2 cellular contexts compared by ENCODE assay signal in the genomic region with DNA sequence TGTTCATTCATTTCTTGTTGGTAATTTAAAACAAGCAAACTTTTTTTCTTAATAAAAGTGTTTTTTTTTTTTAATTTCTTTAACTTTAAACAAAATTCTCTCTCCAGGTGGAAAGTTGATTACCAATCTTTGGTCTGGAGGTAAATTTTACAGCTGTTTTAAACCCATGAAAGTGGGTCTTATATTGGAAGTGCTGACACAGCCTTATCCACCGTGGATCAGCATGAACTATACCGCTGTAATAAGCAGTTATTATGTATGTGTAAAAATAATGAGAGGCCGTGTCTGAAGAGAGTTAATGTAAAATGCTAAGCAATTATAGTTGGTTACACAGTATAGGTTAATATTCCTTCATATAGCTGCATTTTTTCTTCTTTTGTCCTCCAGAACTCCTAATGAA.
A peak's percentile ranks its signal among the peaks of the same experiment; 100 is the strongest.
TF ChIP-seq lines count a peak whose summit lies in the region.

No MANE protein-coding gene starts in this region.

TF ChIP-seq in HepG2, 621 proteins besides CTCF, POLR2A, EP300 and RAD21:
- TF ChIP-seq CBX2 (IDR thresholded peaks at IDR 0.05; ENCODE audit: low read depth, low read length) (0 out of 2 replicates have a peak, but pooled peaks have one; percentile 47), CBX2 (CRISPR knock-in tag; IDR thresholded peaks at IDR 0.05; ENCODE audit: low read depth) (no peak), MAFK (conservative IDR thresholded peaks at IDR 0.05 in 1 of 2, IDR thresholded peaks at IDR 0.05 in 1 of 2; ENCODE audit: low read length in 2 of 2) (peak; percentile 57 to 88), MAFF (IDR thresholded peaks at IDR 0.05; ENCODE audit: low read depth, low read length) (peak; percentile 71; the same call in 1 of the 2 replicates)
- TF ChIP-seq, protein P1, sequence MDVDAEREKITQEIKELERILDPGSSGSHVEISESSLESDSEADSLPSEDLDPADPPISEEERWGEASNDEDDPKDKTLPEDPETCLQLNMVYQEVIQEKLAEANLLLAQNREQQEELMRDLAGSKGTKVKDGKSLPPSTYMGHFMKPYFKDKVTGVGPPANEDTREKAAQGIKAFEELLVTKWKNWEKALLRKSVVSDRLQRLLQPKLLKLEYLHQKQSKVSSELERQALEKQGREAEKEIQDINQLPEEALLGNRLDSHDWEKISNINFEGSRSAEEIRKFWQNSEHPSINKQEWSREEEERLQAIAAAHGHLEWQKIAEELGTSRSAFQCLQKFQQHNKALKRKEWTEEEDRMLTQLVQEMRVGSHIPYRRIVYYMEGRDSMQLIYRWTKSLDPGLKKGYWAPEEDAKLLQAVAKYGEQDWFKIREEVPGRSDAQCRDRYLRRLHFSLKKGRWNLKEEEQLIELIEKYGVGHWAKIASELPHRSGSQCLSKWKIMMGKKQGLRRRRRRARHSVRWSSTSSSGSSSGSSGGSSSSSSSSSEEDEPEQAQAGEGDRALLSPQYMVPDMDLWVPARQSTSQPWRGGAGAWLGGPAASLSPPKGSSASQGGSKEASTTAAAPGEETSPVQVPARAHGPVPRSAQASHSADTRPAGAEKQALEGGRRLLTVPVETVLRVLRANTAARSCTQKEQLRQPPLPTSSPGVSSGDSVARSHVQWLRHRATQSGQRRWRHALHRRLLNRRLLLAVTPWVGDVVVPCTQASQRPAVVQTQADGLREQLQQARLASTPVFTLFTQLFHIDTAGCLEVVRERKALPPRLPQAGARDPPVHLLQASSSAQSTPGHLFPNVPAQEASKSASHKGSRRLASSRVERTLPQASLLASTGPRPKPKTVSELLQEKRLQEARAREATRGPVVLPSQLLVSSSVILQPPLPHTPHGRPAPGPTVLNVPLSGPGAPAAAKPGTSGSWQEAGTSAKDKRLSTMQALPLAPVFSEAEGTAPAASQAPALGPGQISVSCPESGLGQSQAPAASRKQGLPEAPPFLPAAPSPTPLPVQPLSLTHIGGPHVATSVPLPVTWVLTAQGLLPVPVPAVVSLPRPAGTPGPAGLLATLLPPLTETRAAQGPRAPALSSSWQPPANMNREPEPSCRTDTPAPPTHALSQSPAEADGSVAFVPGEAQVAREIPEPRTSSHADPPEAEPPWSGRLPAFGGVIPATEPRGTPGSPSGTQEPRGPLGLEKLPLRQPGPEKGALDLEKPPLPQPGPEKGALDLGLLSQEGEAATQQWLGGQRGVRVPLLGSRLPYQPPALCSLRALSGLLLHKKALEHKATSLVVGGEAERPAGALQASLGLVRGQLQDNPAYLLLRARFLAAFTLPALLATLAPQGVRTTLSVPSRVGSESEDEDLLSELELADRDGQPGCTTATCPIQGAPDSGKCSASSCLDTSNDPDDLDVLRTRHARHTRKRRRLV (CRISPR knock-in tag; IDR thresholded peaks at IDR 0.05), result no peak

TF ChIP-seq in K562, 482 proteins besides CTCF, POLR2A, EP300 and RAD21 (continues in another document):
- TF ChIP-seq MAZ (CRISPR knock-in tag; conservative IDR thresholded peaks at IDR 0.05 in 1 of 2, IDR thresholded peaks at IDR 0.05 in 1 of 2) (no peak), PHF20 (IDR thresholded peaks at IDR 0.05; ENCODE audit: partially characterized antibody) (no peak), XRCC4 (IDR thresholded peaks at IDR 0.05; ENCODE audit: extremely low read depth, insufficient read depth, insufficient read length) (no peak), NR2C1 (IDR thresholded peaks at IDR 0.05) (no peak), NR2C1 (tag; IDR thresholded peaks at IDR 0.05) (no peak), FOXK2 (conservative IDR thresholded peaks at IDR 0.05 in 1 of 2, IDR thresholded peaks at IDR 0.05 in 1 of 2; ENCODE audit: low read depth in 2 of 2) (no peak), PTRF (tag; IDR thresholded peaks at IDR 0.05) (no peak), TBP (optimal IDR thresholded peaks at IDR 0.05; ENCODE audit: low read depth, low read length) (no peak), ZNF175 (CRISPR knock-in tag; IDR thresholded peaks at IDR 0.05; ENCODE audit: low read depth) (no peak), ESRRA (IDR thresholded peaks at IDR 0.05; ENCODE audit: borderline replicate concordance, low read depth) (no peak), DMBX1 (CRISPR knock-in tag; IDR thresholded peaks at IDR 0.05; ENCODE audit: borderline replicate concordance) (no peak), ZEB2 (IDR thresholded peaks at IDR 0.05) (no peak), BRCA1 (IDR thresholded peaks at IDR 0.05) (no peak), BRCA1 (CRISPR knock-in tag; IDR thresholded peaks at IDR 0.05) (no peak), MAFF (IDR thresholded peaks at IDR 0.05; ENCODE audit: low read length) (peak; percentile 22; the same call in 1 of the 2 replicates), ZNF316 (IDR thresholded peaks at IDR 0.05) (peak; percentile 60; the same call in 1 of the 2 replicates), HES1 (IDR thresholded peaks at IDR 0.05; ENCODE audit: low read depth) (no peak), TCF7L2 (IDR thresholded peaks at IDR 0.05; ENCODE audit: low read depth, low read length) (no peak), ZNF609 (CRISPR knock-in tag; IDR thresholded peaks at IDR 0.05; ENCODE audit: borderline replicate concordance) (no peak), IRF1 (CRISPR knock-in tag; IDR thresholded peaks at IDR 0.05; ENCODE audit: borderline replicate concordance) (no peak), ZFP91 (CRISPR knock-in tag; IDR thresholded peaks at IDR 0.05) (no peak), ZSCAN29 (IDR thresholded peaks at IDR 0.05) (no peak), MAFG (tag; conservative IDR thresholded peaks at IDR 0.05) (peak; percentile 43; the same call in 1 of the 2 replicates), ZNF232 (CRISPR knock-in tag; IDR thresholded peaks at IDR 0.05) (no peak), RBM39 (optimal IDR thresholded peaks at IDR 0.05; ENCODE audit: low read depth, low read length) (no peak), NR2F6 (CRISPR knock-in tag; IDR thresholded peaks at IDR 0.05) (no peak), MAFK (IDR thresholded peaks at IDR 0.05; ENCODE audit: low read length) (peak; percentile 42), KLF6 (CRISPR knock-in tag; IDR thresholded peaks at IDR 0.05; ENCODE audit: borderline replicate concordance) (no peak), EZH2 (IDR thresholded peaks at IDR 0.05; ENCODE audit: borderline replicate concordance, low read depth, low read length) (no peak), RBM25 (IDR thresholded peaks at IDR 0.05; ENCODE audit: low read depth, low read length, severe bottlenecking) (no peak), ZBTB33 (CRISPR knock-in tag; IDR thresholded peaks at IDR 0.05) (no peak), KHSRP (IDR thresholded peaks at IDR 0.05) (no peak), TAF1 (IDR thresholded peaks at IDR 0.05; ENCODE audit: control insufficient read depth, extremely low read depth, insufficient read depth, low read length, severe bottlenecking) (no peak), C11orf30 (IDR thresholded peaks at IDR 0.05; ENCODE audit: low read depth) (0 out of 2 replicates have a peak, but pooled peaks have one; percentile 18), SRSF9 (IDR thresholded peaks at IDR 0.05; ENCODE audit: borderline replicate concordance, low read depth, low read length) (no peak)
- TF ChIP-seq, protein P2, sequence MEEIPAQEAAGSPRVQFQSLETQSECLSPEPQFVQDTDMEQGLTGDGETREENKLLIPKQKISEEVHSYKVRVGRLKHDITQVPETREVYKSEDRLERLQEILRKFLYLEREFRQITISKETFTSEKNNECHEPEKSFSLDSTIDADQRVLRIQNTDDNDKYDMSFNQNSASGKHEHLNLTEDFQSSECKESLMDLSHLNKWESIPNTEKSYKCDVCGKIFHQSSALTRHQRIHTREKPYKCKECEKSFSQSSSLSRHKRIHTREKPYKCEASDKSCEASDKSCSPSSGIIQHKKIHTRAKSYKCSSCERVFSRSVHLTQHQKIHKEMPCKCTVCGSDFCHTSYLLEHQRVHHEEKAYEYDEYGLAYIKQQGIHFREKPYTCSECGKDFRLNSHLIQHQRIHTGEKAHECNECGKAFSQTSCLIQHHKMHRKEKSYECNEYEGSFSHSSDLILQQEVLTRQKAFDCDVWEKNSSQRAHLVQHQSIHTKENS (CRISPR knock-in tag; IDR thresholded peaks at IDR 0.05), result no peak
- TF ChIP-seq, protein P3, sequence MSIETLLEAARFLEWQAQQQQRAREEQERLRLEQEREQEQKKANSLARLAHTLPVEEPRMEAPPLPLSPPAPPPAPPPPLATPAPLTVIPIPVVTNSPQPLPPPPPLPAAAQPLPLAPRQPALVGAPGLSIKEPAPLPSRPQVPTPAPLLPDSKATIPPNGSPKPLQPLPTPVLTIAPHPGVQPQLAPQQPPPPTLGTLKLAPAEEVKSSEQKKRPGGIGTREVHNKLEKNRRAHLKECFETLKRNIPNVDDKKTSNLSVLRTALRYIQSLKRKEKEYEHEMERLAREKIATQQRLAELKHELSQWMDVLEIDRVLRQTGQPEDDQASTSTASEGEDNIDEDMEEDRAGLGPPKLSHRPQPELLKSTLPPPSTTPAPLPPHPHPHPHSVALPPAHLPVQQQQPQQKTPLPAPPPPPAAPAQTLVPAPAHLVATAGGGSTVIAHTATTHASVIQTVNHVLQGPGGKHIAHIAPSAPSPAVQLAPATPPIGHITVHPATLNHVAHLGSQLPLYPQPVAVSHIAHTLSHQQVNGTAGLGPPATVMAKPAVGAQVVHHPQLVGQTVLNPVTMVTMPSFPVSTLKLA (conservative IDR thresholded peaks at IDR 0.05), result no peak
